31 cellular contexts compared by ENCODE assay signal in genomic region chr3:33943277-33943676, GRCh38.
"Had no signal": no experiment of that assay in that cellular context is flagged by ENCODE, and none has a peak within 500 bp of the region (broad histone marks: within the 10 kb centered on the region; RNA-seq: fewer than 3 reads in every experiment).

No MANE protein-coding gene starts in this region.

- H3K4me3 Mint-ChIP-seq: naive B cell; naive thymus-derived CD8-positive, alpha-beta T cell; natural killer cell treated with Interleukin-12 subunit alpha and Interleukin-12 subunit beta and Interleukin-15 and Interleukin-18, amount 100 ng/mL, for 72 hours; nephron progenitor cell; neural crest cell; stimulated activated memory B cell treated with anti-CD40 and anti-IgM and Interleukin-4, amounts not matched to agents 10 μg/mL and 1 μg/mL and 100 μg/mL, for 72 hours; stimulated activated naive CD8-positive, alpha-beta T cell treated with anti-CD3 and anti-CD28 coated beads, Interleukin-15, Interleukin-2, amounts not matched to agents 100 ng/mL and 50 ng/mL, for 24 hours had no signal

- H3K9me3 Mint-ChIP-seq: naive thymus-derived CD8-positive, alpha-beta T cell; natural killer cell treated with Interleukin-12 subunit alpha and Interleukin-12 subunit beta and Interleukin-15 and Interleukin-18, amount 100 ng/mL, for 72 hours; nephron progenitor cell; neural crest cell; stimulated activated memory B cell treated with anti-CD40 and anti-IgM and Interleukin-4, amounts not matched to agents 10 μg/mL and 1 μg/mL and 100 μg/mL, for 72 hours; stimulated activated naive CD8-positive, alpha-beta T cell treated with anti-CD3 and anti-CD28 coated beads, Interleukin-15, Interleukin-2, amounts not matched to agents 100 ng/mL and 50 ng/mL, for 24 hours had no signal

- H3K27ac ChIP-seq: neutrophil, ovary, parathyroid adenoma, psoas muscle, skin epidermis, spleen, stomach, thoracic aorta, thyroid gland, tibial nerve, upper lobe of left lung had no signal

- DNase-seq: naive B cell; naive thymus-derived CD8-positive, alpha-beta T cell; nephron progenitor cell; nucleus accumbens; ovary; posterior cingulate gyrus; psoas muscle; right cardiac atrium; spleen; stimulated activated CD4-positive, alpha-beta T cell treated with anti-CD3 and anti-CD28 coated beads, Interleukin-12 subunit alpha, Interleukin-12 subunit beta, amount 100 ng/mL, for 4 hours; stimulated activated CD4-positive, alpha-beta T cell treated with anti-CD3 and anti-CD28 coated beads, Interleukin-1b, Interleukin-23, amount 100 ng/mL, for 48 hours; stimulated activated CD4-positive, alpha-beta T cell treated with anti-CD3 and anti-CD28 coated beads, Interleukin-4, amount 100 ng/mL, for 1 hour; stimulated activated CD4-positive, alpha-beta T cell treated with anti-CD3 and anti-CD28 coated beads, Interleukin-4, amount 100 ng/mL, for 4 hours; stimulated activated CD8-positive, alpha-beta memory T cell treated with anti-CD3 and anti-CD28 coated beads, Interleukin-4, amount 100 ng/mL, for 48 hours; stimulated activated naive CD4-positive, alpha-beta T cell treated with Interleukin-2 at 50 U/mL for 16 hours; stomach; upper lobe of left lung had no signal

- H2AFZ ChIP-seq: parathyroid adenoma had no signal

- H3K9ac ChIP-seq: parathyroid adenoma had no signal

- H3K9me3 ChIP-seq: neutrophil, ovary, psoas muscle, spleen, stomach, thoracic aorta, thyroid gland, tibial nerve, upper lobe of left lung had no signal

- FAIRE-seq: urothelium cell line had no signal

- H3K4me1 ChIP-seq: parathyroid adenoma, psoas muscle, spleen, stomach, thyroid gland, tibial nerve, upper lobe of left lung had no signal

- H3K4me3 ChIP-seq: ovary, psoas muscle, skin epidermis, smooth muscle cell, spleen, stomach, thoracic aorta, thyroid gland, tibial nerve, upper lobe of left lung had no signal

- H3K4me1 Mint-ChIP-seq: naive B cell; naive thymus-derived CD8-positive, alpha-beta T cell; stimulated activated memory B cell treated with anti-CD40 and anti-IgM and Interleukin-4, amounts not matched to agents 10 μg/mL and 1 μg/mL and 100 μg/mL, for 72 hours had no signal

- H3K27me3 ChIP-seq: neutrophil, ovary, spleen, stomach, thyroid gland, tibial nerve, upper lobe of left lung had no signal

- H3K36me3 Mint-ChIP-seq: naive B cell; naive thymus-derived CD8-positive, alpha-beta T cell; natural killer cell treated with Interleukin-12 subunit alpha and Interleukin-12 subunit beta and Interleukin-15 and Interleukin-18, amount 100 ng/mL, for 72 hours; stimulated activated memory B cell treated with anti-CD40 and anti-IgM and Interleukin-4, amounts not matched to agents 10 μg/mL and 1 μg/mL and 100 μg/mL, for 72 hours had no signal

- H3K79me2 ChIP-seq: parathyroid adenoma had no signal

- H3K36me3 ChIP-seq: neutrophil, ovary, spleen, stomach, thoracic aorta, thyroid gland, tibial nerve, upper lobe of left lung had no signal

- H3K4me2 ChIP-seq: smooth muscle cell had no signal

- H3K27ac Mint-ChIP-seq: naive B cell; naive thymus-derived CD8-positive, alpha-beta T cell; natural killer cell treated with Interleukin-12 subunit alpha and Interleukin-12 subunit beta and Interleukin-15 and Interleukin-18, amount 100 ng/mL, for 72 hours; nephron progenitor cell; progenitor cell of endocrine pancreas; stimulated activated memory B cell treated with anti-CD40 and anti-IgM and Interleukin-4, amounts not matched to agents 10 μg/mL and 1 μg/mL and 100 μg/mL, for 72 hours; stimulated activated naive CD8-positive, alpha-beta T cell treated with anti-CD3 and anti-CD28 coated beads, Interleukin-15, Interleukin-2, amounts not matched to agents 100 ng/mL and 50 ng/mL, for 24 hours had no signal

- ATAC-seq: naive thymus-derived CD8-positive, alpha-beta T cell; natural killer cell treated with Interleukin-12 subunit alpha and Interleukin-12 subunit beta and Interleukin-15 and Interleukin-18, amount 100 ng/mL, for 72 hours; psoas muscle; right cardiac atrium; sciatic nerve had no signal
